ENCODE assay signal across 9 cellular contexts in the genomic region with DNA sequence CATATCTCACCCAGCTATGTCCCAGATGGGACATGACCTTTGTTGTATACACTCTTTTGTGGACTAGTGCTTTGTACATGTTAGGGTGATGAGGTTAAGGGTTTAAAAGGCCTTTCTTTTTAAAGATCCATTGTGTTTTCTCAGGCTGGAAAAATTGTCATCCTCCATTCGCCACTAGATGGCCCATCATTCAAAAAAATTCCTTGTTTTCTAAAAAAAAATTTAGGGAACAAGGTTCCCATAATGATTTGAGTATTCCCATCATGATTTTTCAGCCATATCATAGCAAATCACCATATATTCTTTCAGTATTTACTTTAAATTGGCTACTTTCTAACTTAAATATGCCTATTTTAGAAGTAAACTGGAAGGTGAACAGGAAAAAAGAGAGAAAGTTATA.
DNase-seq lines count a peak whose midpoint lies in the region; ATAC-seq and TF ChIP-seq lines count a peak whose summit lies in the region.
"Had no signal": no experiment of that assay in that cellular context is flagged by ENCODE, and none has a peak within 500 bp of the region (broad histone marks: within the 10 kb centered on the region; RNA-seq: fewer than 3 reads in every experiment).

No MANE protein-coding gene starts in this region.

- no peak overlapping the region for H3K4me2 ChIP-seq in mammary epithelial cell (ENCODE audit: insufficient read depth, low read depth, low read length)

- dilution Hi-C loops in mammary epithelial cell (cut with HindIII; ENCODE audit: low sequenced_read_pairs): no loop called here

- BruUV-seq in mammary epithelial cell (replicated peaks; lab: Mats Ljungman, UMichigan): no TSS peak

- H2AFZ ChIP-seq in mammary epithelial cell (ENCODE audit: low read depth, low read length): no peak overlapping the region

- in situ Hi-C loops in mammary epithelial cell (cut with MboI; ENCODE audit: low sequenced_read_pairs in 2 of 2): loop anchor here (25.0 kb wide), 1 partner anchor 501 kb away; no protein-coding TSS in a partner anchor

- no peaks in the 10 kb centered on the region for H3K9me3 Mint-ChIP-seq in nephron
- H3K9me3 Mint-ChIP-seq: WTC11 had no signal

- H3K36me3 Mint-ChIP-seq in nephron (ENCODE audit: low read depth): no peaks in the 10 kb centered on the region
- H3K36me3 Mint-ChIP-seq: WTC11 had no signal

- no peak overlapping the region for H3K4me3 Mint-ChIP-seq in nephron
- H3K4me3 Mint-ChIP-seq: WTC11 had no signal

- ATAC-seq in HG03571 (IDR thresholded peaks at IDR 0.05; ENCODE audit: unreplicated experiment) (no peak), HG03108 (IDR thresholded peaks at IDR 0.05; ENCODE audit: unreplicated experiment) (no peak)
- ATAC-seq: WTC11 had no signal

- DNase-seq in DMS114 treated with DMSO at 0.1 percent for 48 hours (lab: John Stamatoyannopoulos, UW; ENCODE audit: unreplicated experiment): peak; percentile 3
- DNase-seq in LNCaP clone FGC (ENCODE audit: low read depth): no peak
- DNase-seq in mammary epithelial cell: no peak
- DNase-seq in amygdala (lab: John Stamatoyannopoulos, UW): no peak
- no peak for DNase-seq in Peyer's patch

- H3K4me1 Mint-ChIP-seq in nephron: peaks cover 10% of the 10 kb centered on the region
- H3K4me1 Mint-ChIP-seq: WTC11 had no signal

- H3K4me1 ChIP-seq in mammary epithelial cell (ENCODE audit: insufficient read depth, low read length) (no peaks in the 10 kb centered on the region), Peyer's patch (no peaks in the 10 kb centered on the region)

- no peak overlapping the region for H3K9ac ChIP-seq in mammary epithelial cell (ENCODE audit: insufficient read depth, low read length)

- no peak overlapping the region for H3K4me3 ChIP-seq in LNCaP clone FGC (ENCODE audit: low read depth, low read length)
- no peak overlapping the region for H3K4me3 ChIP-seq in mammary epithelial cell (replicated peaks in 1 of 3; ENCODE audit: insufficient read depth in 1 of 3, low read depth in 2 of 3, low read length in 3 of 3)
- no peak overlapping the region for H3K4me3 ChIP-seq in Peyer's patch

- no peak for TF ChIP-seq POLR2A in Peyer's patch (IDR thresholded peaks at IDR 0.05)

- intact Hi-C loops in mammary epithelial cell (cut with micrococcal nuclease): loop anchor here (5.0 to 10.0 kb wide), 2 partner anchors 94 to 501 kb away; a partner anchor contains a TSS

- CTCF ChIA-PET in mammary epithelial cell (lab: Charles Lee; ENCODE audit: low non-redundant PET): no interaction called here

- no peaks in the 10 kb centered on the region for H3K9me3 ChIP-seq in mammary epithelial cell (replicated peaks; ENCODE audit: insufficient read depth, low read length)
- no peaks in the 10 kb centered on the region for H3K9me3 ChIP-seq in Peyer's patch

- TF ChIP-seq CTCF in LNCaP clone FGC (IDR thresholded peaks at IDR 0.05; ENCODE audit: control insufficient read depth, extremely low read depth, insufficient read depth) (peak; percentile 24; the same call in 1 of the 2 replicates), mammary epithelial cell (conservative IDR thresholded peaks at IDR 0.05 in 1 of 2, IDR thresholded peaks at IDR 0.05 in 1 of 2; ENCODE audit: extremely low read depth in 1 of 2, insufficient read depth in 1 of 2, low read depth in 1 of 2, low read length in 2 of 2) (peak; percentile 45 to 61), nephron (IDR thresholded peaks at IDR 0.05; ENCODE audit: unreplicated experiment in 3 of 3) (peak; percentile 60 to 76 (median 66)), Peyer's patch (IDR thresholded peaks at IDR 0.05) (peak in 3 of 6 experiments; percentile 41 to 48 (median 43))

- H3K27me3 Mint-ChIP-seq in nephron (ENCODE audit: low read depth): no peaks in the 10 kb centered on the region

- H3K27me3 ChIP-seq in mammary epithelial cell (ENCODE audit: insufficient read depth, low read length) (peaks cover 3% of the 10 kb centered on the region), Peyer's patch (no peaks in the 10 kb centered on the region)

- no peaks in the 10 kb centered on the region for H4K20me1 ChIP-seq in mammary epithelial cell (ENCODE audit: insufficient read depth, low read length)

- H3K79me2 ChIP-seq in mammary epithelial cell (ENCODE audit: insufficient read depth, low read length): no peaks in the 10 kb centered on the region

- no peak overlapping the region for H3K27ac Mint-ChIP-seq in nephron
- H3K27ac Mint-ChIP-seq: WTC11 had no signal

- H3K36me3 ChIP-seq in mammary epithelial cell (ENCODE audit: insufficient read depth, low read length) (no peaks in the 10 kb centered on the region), Peyer's patch (no peaks in the 10 kb centered on the region)

- no peak overlapping the region for H3K27ac ChIP-seq in mammary epithelial cell (ENCODE audit: insufficient read depth, low read depth, low read length)
- no peak overlapping the region for H3K27ac ChIP-seq in Peyer's patch

- WGBS in mammary epithelial cell (ENCODE audit: low coverage, missing lambda C conversion rate): 0% methylated on average over 1 of the region's 1 CpG
